ENCODE assay signal across 1 cellular context in the genomic region with DNA sequence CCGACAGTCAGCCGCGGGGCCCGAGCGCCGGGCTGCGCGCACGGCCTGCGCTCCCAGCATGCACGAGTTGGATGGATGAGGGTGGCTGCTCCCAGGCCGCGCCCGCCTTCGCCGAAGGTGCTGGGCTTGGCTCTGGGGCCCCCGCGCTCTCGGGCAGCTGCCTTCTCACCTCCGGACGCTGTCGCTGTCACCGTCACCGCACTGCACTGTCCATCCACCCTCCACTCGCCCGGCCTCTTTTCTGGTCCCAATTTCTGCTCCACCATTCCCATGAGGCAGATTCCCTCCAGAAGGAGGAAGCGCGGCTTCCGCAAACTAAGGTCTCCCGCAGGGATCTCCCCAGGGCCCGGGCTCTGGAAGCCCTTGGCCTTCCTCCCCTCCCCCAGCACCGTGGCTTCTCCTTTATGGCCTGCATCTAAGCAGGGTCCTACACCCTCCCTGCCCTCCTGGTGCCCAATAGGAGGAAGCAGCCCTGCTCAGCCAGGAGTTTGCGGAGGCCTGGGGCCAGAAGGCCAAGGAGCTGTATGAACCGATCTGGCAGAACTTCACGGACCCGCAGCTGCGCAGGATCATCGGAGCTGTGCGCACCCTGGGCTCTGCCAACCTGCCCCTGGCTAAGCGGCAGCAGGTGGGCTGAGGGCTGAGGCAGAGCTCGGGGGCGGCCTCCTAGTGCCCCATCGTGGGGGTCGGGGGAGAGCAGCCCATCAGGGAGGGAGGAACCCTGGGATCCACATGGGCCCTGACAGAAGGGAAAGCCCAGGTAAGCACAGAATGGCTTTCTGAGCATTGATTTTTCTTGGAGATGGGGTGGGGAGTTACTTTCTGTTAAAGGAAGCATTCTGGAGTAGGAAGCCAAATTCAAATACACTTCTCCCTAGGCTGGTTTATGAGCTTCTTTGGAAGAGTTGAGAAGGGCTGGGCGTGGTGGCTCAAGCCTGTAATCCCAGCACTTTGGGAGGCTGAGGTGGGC.
TF ChIP-seq lines count a peak whose summit lies in the region.

No MANE protein-coding gene starts in this region.

TF ChIP-seq in H1, 55 proteins besides CTCF, POLR2A, EP300 and RAD21:
- no peak for TF ChIP-seq JUN (IDR thresholded peaks at IDR 0.05; ENCODE audit: low read depth, low read length)
- TF ChIP-seq SP2 (IDR thresholded peaks at IDR 0.05; ENCODE audit: low read length) = no peak
- peak; percentile 17 for TF ChIP-seq MAX (IDR thresholded peaks at IDR 0.05)
- TF ChIP-seq FOSL1 (IDR thresholded peaks at IDR 0.05; ENCODE audit: insufficient read depth, low read depth, low read length) = no peak
- peak; percentile 54 for TF ChIP-seq ASH2L (IDR thresholded peaks at IDR 0.05; ENCODE audit: low read length)
- peak; percentile 15; the same call in 1 of the 2 replicates for TF ChIP-seq TAF1 (IDR thresholded peaks at IDR 0.05; ENCODE audit: low read depth, low read length)
- no peak for TF ChIP-seq JUND (IDR thresholded peaks at IDR 0.05; ENCODE audit: low read length)
- no peak for TF ChIP-seq SIX5 (IDR thresholded peaks at IDR 0.05; ENCODE audit: low read depth, low read length)
- TF ChIP-seq SP1 (IDR thresholded peaks at IDR 0.05; ENCODE audit: low read depth, low read length) = no peak
- no peak for TF ChIP-seq SRF (IDR thresholded peaks at IDR 0.05; ENCODE audit: low read depth, low read length)
- no peak for TF ChIP-seq TEAD4 (IDR thresholded peaks at IDR 0.05; ENCODE audit: low read depth, low read length)
- TF ChIP-seq TCF12 (IDR thresholded peaks at IDR 0.05; ENCODE audit: low read depth, low read length) = no peak
- no peak for TF ChIP-seq NRF1 (IDR thresholded peaks at IDR 0.05; ENCODE audit: low read depth, low read length)
- TF ChIP-seq KDM1A (IDR thresholded peaks at IDR 0.05; ENCODE audit: borderline replicate concordance, low read length) = no peak
- TF ChIP-seq, protein P1, sequence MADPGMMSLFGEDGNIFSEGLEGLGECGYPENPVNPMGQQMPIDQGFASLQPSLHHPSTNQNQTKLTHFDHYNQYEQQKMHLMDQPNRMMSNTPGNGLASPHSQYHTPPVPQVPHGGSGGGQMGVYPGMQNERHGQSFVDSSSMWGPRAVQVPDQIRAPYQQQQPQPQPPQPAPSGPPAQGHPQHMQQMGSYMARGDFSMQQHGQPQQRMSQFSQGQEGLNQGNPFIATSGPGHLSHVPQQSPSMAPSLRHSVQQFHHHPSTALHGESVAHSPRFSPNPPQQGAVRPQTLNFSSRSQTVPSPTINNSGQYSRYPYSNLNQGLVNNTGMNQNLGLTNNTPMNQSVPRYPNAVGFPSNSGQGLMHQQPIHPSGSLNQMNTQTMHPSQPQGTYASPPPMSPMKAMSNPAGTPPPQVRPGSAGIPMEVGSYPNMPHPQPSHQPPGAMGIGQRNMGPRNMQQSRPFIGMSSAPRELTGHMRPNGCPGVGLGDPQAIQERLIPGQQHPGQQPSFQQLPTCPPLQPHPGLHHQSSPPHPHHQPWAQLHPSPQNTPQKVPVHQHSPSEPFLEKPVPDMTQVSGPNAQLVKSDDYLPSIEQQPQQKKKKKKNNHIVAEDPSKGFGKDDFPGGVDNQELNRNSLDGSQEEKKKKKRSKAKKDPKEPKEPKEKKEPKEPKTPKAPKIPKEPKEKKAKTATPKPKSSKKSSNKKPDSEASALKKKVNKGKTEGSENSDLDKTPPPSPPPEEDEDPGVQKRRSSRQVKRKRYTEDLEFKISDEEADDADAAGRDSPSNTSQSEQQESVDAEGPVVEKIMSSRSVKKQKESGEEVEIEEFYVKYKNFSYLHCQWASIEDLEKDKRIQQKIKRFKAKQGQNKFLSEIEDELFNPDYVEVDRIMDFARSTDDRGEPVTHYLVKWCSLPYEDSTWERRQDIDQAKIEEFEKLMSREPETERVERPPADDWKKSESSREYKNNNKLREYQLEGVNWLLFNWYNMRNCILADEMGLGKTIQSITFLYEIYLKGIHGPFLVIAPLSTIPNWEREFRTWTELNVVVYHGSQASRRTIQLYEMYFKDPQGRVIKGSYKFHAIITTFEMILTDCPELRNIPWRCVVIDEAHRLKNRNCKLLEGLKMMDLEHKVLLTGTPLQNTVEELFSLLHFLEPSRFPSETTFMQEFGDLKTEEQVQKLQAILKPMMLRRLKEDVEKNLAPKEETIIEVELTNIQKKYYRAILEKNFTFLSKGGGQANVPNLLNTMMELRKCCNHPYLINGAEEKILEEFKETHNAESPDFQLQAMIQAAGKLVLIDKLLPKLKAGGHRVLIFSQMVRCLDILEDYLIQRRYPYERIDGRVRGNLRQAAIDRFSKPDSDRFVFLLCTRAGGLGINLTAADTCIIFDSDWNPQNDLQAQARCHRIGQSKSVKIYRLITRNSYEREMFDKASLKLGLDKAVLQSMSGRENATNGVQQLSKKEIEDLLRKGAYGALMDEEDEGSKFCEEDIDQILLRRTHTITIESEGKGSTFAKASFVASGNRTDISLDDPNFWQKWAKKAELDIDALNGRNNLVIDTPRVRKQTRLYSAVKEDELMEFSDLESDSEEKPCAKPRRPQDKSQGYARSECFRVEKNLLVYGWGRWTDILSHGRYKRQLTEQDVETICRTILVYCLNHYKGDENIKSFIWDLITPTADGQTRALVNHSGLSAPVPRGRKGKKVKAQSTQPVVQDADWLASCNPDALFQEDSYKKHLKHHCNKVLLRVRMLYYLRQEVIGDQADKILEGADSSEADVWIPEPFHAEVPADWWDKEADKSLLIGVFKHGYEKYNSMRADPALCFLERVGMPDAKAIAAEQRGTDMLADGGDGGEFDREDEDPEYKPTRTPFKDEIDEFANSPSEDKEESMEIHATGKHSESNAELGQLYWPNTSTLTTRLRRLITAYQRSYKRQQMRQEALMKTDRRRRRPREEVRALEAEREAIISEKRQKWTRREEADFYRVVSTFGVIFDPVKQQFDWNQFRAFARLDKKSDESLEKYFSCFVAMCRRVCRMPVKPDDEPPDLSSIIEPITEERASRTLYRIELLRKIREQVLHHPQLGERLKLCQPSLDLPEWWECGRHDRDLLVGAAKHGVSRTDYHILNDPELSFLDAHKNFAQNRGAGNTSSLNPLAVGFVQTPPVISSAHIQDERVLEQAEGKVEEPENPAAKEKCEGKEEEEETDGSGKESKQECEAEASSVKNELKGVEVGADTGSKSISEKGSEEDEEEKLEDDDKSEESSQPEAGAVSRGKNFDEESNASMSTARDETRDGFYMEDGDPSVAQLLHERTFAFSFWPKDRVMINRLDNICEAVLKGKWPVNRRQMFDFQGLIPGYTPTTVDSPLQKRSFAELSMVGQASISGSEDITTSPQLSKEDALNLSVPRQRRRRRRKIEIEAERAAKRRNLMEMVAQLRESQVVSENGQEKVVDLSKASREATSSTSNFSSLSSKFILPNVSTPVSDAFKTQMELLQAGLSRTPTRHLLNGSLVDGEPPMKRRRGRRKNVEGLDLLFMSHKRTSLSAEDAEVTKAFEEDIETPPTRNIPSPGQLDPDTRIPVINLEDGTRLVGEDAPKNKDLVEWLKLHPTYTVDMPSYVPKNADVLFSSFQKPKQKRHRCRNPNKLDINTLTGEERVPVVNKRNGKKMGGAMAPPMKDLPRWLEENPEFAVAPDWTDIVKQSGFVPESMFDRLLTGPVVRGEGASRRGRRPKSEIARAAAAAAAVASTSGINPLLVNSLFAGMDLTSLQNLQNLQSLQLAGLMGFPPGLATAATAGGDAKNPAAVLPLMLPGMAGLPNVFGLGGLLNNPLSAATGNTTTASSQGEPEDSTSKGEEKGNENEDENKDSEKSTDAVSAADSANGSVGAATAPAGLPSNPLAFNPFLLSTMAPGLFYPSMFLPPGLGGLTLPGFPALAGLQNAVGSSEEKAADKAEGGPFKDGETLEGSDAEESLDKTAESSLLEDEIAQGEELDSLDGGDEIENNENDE (IDR thresholded peaks at IDR 0.05; ENCODE audit: insufficient replicate concordance, low read length) = no peak
- peak; percentile 8 for TF ChIP-seq TAF7 (optimal IDR thresholded peaks at IDR 0.05; ENCODE audit: borderline replicate concordance, low read depth, low read length)
- TF ChIP-seq SIN3A (conservative IDR thresholded peaks at IDR 0.05 in 1 of 2, IDR thresholded peaks at IDR 0.05 in 1 of 2; ENCODE audit: low read depth in 1 of 2, low read length in 2 of 2) = no peak
- no peak; the same call in 1 of the 2 replicates for TF ChIP-seq GABPA (IDR thresholded peaks at IDR 0.05; ENCODE audit: borderline replicate concordance, insufficient read depth, low read length)
- TF ChIP-seq GTF2F1 (IDR thresholded peaks at IDR 0.05; ENCODE audit: borderline replicate concordance, low read depth, low read length) = no peak
- TF ChIP-seq KDM4A (IDR thresholded peaks at IDR 0.05; ENCODE audit: low read depth, low read length, severe bottlenecking) = peak; percentile 70
- no peak for TF ChIP-seq KDM5A (IDR thresholded peaks at IDR 0.05; ENCODE audit: low read length)
- TF ChIP-seq, protein P2, sequence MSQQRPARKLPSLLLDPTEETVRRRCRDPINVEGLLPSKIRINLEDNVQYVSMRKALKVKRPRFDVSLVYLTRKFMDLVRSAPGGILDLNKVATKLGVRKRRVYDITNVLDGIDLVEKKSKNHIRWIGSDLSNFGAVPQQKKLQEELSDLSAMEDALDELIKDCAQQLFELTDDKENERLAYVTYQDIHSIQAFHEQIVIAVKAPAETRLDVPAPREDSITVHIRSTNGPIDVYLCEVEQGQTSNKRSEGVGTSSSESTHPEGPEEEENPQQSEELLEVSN (IDR thresholded peaks at IDR 0.05) = peak; percentile 76
- TF ChIP-seq POU5F1 (IDR thresholded peaks at IDR 0.05; ENCODE audit: low read depth, low read length) = no peak
- no peak for TF ChIP-seq SAP30 (IDR thresholded peaks at IDR 0.05; ENCODE audit: insufficient read depth, insufficient replicate concordance, low read length)
- no peak for TF ChIP-seq SIRT6 (IDR thresholded peaks at IDR 0.05; ENCODE audit: low read length)
- no peak for TF ChIP-seq RFX5 (IDR thresholded peaks at IDR 0.05; ENCODE audit: borderline replicate concordance, low read depth, low read length)
